In genomic region chr6:140202964-140203363, GRCh38 we compare ENCODE assay signal across 12 cellular contexts.
"Had no signal": no experiment of that assay in that cellular context is flagged by ENCODE, and none has a peak within 500 bp of the region (broad histone marks: within the 10 kb centered on the region; RNA-seq: fewer than 3 reads in every experiment).

No MANE protein-coding gene starts in this region.

- ATAC-seq: activated T-helper 17 cell treated with anti-CD3 and anti-CD28 coated beads, Interleukin-2, amount 50 U/mL, for 72 hours; left colon; mucosa of descending colon; naive thymus-derived CD4-positive, alpha-beta T cell had no signal

- H3K4me3 ChIP-seq: mucosa of descending colon, transverse colon had no signal

- H3K9me3 Mint-ChIP-seq: activated T-helper 17 cell treated with anti-CD3 and anti-CD28 coated beads, Interleukin-2, amount 50 U/mL, for 72 hours had no signal

- H3K27me3 Mint-ChIP-seq: activated T-helper 17 cell treated with anti-CD3 and anti-CD28 coated beads, Interleukin-2, amount 50 U/mL, for 72 hours; naive thymus-derived CD4-positive, alpha-beta T cell had no signal

- H3K27ac Mint-ChIP-seq: activated T-helper 17 cell treated with anti-CD3 and anti-CD28 coated beads, Interleukin-2, amount 50 U/mL, for 72 hours; naive thymus-derived CD4-positive, alpha-beta T cell had no signal

- H3K4me1 Mint-ChIP-seq: activated T-helper 17 cell treated with anti-CD3 and anti-CD28 coated beads, Interleukin-2, amount 50 U/mL, for 72 hours; naive thymus-derived CD4-positive, alpha-beta T cell had no signal

- H3K4me3 Mint-ChIP-seq: activated T-helper 17 cell treated with anti-CD3 and anti-CD28 coated beads, Interleukin-2, amount 50 U/mL, for 72 hours; naive thymus-derived CD4-positive, alpha-beta T cell had no signal

- H3K27me3 ChIP-seq: transverse colon had no signal

- H3K9me3 ChIP-seq: mucosa of descending colon, transverse colon had no signal

- DNase-seq: activated CD4-positive, alpha-beta T cell treated with anti-CD3 and anti-CD28 coated beads, Interleukin-2, amount 50 U/mL, for 48 hours; activated CD4-positive, CD25-positive, alpha-beta regulatory T cell treated with anti-CD3 and anti-CD28 coated beads, Interleukin-2, amount 50 U/mL, for 72 hours; activated naive CD4-positive, alpha-beta T cell treated with Interleukin-2 at 50 U/mL for 16 hours; anterior cingulate cortex; left colon; mucosa of descending colon; naive thymus-derived CD4-positive, alpha-beta T cell; posterior cingulate gyrus; stimulated activated CD4-positive, alpha-beta T cell treated with anti-CD3 and anti-CD28 coated beads, Interleukin-4, amount 100 ng/mL, for 24 hours; stimulated activated naive CD4-positive, alpha-beta T cell treated with Interleukin-2 at 50 U/mL for 16 hours; transverse colon had no signal

- H3K36me3 ChIP-seq: transverse colon had no signal

- H3K36me3 Mint-ChIP-seq: naive thymus-derived CD4-positive, alpha-beta T cell had no signal
